In genomic region chr3:131193671-131194291, GRCh38 we compare ENCODE assay signal across 19 cellular contexts.
DNase-seq lines count a peak whose midpoint lies in the region; ATAC-seq, FAIRE-seq and TF ChIP-seq lines count a peak whose summit lies in the region.
"Had no signal": no experiment of that assay in that cellular context is flagged by ENCODE, and none has a peak within 500 bp of the region (broad histone marks: within the 10 kb centered on the region; RNA-seq: fewer than 3 reads in every experiment).

No MANE protein-coding gene starts in this region.

- DNase-seq in A549 (ENCODE audit: low read depth in 1 of 2, low spot score in 1 of 2) (peak; percentile 8 to 9), RKO (ENCODE audit: low spot score) (peak; percentile 34), fibroblast of mammary gland (ENCODE audit: low read depth) (no peak), islet precursor cell (no peak), DMS153 (lab: John Stamatoyannopoulos, UW) (no peak), transverse colon (no peak)
- DNase-seq: activated CD4-positive, alpha-beta T cell treated with anti-CD3 and anti-CD28 coated beads, Interleukin-2, amount 10 ng/mL, durations not matched to agents 7 days and 5 days; body of pancreas; CD4-positive, CD25-positive, alpha-beta regulatory T cell; effector CD4-positive, alpha-beta T cell; Karpas-422; mucosa of descending colon; NCI-H2171 treated with DMSO at 0.1 percent for 48 hours; stimulated activated CD4-positive, alpha-beta T cell treated with anti-CD3 and anti-CD28 coated beads, Interleukin-2, amount 100 ng/mL, for 24 hours had no signal

- intact Hi-C loops in transverse colon (cut with DNase I; ENCODE audit: low total_unique reads) = no loop called here

- H3K4me3 ChIP-seq in A549 = no peak overlapping the region
- no peak overlapping the region for H3K4me3 ChIP-seq in fibroblast of mammary gland (ENCODE audit: control insufficient read depth, low read depth, low read length)
- no peak overlapping the region for H3K4me3 ChIP-seq in transverse colon
- H3K4me3 ChIP-seq: body of pancreas, gastroesophageal sphincter, mucosa of descending colon had no signal

- H3K9me3 ChIP-seq in A549 = no peaks in the 10 kb centered on the region
- no peaks in the 10 kb centered on the region for H3K9me3 ChIP-seq in transverse colon
- H3K9me3 ChIP-seq: body of pancreas, gastroesophageal sphincter, mucosa of descending colon had no signal

- no peak overlapping the region for H3K4me2 ChIP-seq in A549

- no peak for TF ChIP-seq RAD21 in A549 (conservative IDR thresholded peaks at IDR 0.05 in 1 of 2, IDR thresholded peaks at IDR 0.05 in 1 of 2)

- no peaks in the 10 kb centered on the region for H3K27me3 ChIP-seq in transverse colon
- H3K27me3 ChIP-seq: body of pancreas, gastroesophageal sphincter had no signal

- POLR2A ChIA-PET in A549 (lab: Yijun Ruan, JAX) = no interaction called here

- WGBS in A549 (ENCODE audit: missing lambda C conversion rate) = 33% methylated on average over 2 of the region's 2 CpGs
- WGBS in transverse colon (ENCODE audit: low coverage in 1 of 2), 2 donors = 69 to 79% methylated on average over 2 of the region's 2 CpGs

- no peaks in the 10 kb centered on the region for H3K36me3 ChIP-seq in transverse colon

- no peak for TF ChIP-seq POLR2A in A549 (IDR thresholded peaks at IDR 0.05; ENCODE audit: low read length)
- TF ChIP-seq POLR2A in transverse colon (IDR thresholded peaks at IDR 0.05) = no peak

- TF ChIP-seq EP300 in A549 (IDR thresholded peaks at IDR 0.05) (no peak), transverse colon (IDR thresholded peaks at IDR 0.05; ENCODE audit: low read depth) (no peak)

- in situ Hi-C loops in transverse colon (cut with MboI; ENCODE audit: low pct_ligation_motif_present in 1 of 4, low pct_unique_long_range_greater_than_20kb in 1 of 4, low sequenced_read_pairs in 3 of 4) = no loop called here

- CTCF ChIA-PET in A549 (lab: Yijun Ruan, JAX) = no interaction called here

- TF ChIP-seq CTCF in A549 (IDR thresholded peaks at IDR 0.05) (no peak; the same call in 2 of the 3 replicates), GM12873 (IDR thresholded peaks at IDR 0.05; ENCODE audit: insufficient read depth, low read depth, low read length, missing control alignments) (peak; percentile 13), fibroblast of mammary gland (conservative IDR thresholded peaks at IDR 0.05; ENCODE audit: control insufficient read depth, insufficient read depth, low read depth, low read length) (peak; percentile 17), transverse colon (IDR thresholded peaks at IDR 0.05) (no peak)

- H3K27ac ChIP-seq in A549 = no peak overlapping the region
- no peak overlapping the region for H3K27ac ChIP-seq in transverse colon
- H3K27ac ChIP-seq: body of pancreas, gastroesophageal sphincter had no signal

- ATAC-seq in A549 = peak in 1 of 2 experiments; percentile 59; a peak in 2 of 6 replicates
- no peak for ATAC-seq in GM19395 (IDR thresholded peaks at IDR 0.05; ENCODE audit: unreplicated experiment)
- ATAC-seq: activated T-helper 17 cell treated with anti-CD3 and anti-CD28 coated beads, Interleukin-2, amount 50 U/mL, for 72 hours; body of pancreas; gastroesophageal sphincter; mucosa of descending colon had no signal

- H3K4me1 ChIP-seq in A549 = no peaks in the 10 kb centered on the region
- H3K4me1 ChIP-seq in transverse colon = no peaks in the 10 kb centered on the region
- H3K4me1 ChIP-seq: body of pancreas, gastroesophageal sphincter had no signal

- no peak for FAIRE-seq in A549 (lab: Jason Lieb, UNC)
- FAIRE-seq: urothelium cell line had no signal

TF ChIP-seq in A549, 52 proteins besides CTCF, POLR2A, EP300 and RAD21:
- TF ChIP-seq MAFK (IDR thresholded peaks at IDR 0.05; ENCODE audit: partially characterized antibody) (no peak), ZFP36 (IDR thresholded peaks at IDR 0.05; ENCODE audit: borderline replicate concordance, partially characterized antibody) (no peak), HOXA7 (CRISPR knock-in tag; IDR thresholded peaks at IDR 0.05) (no peak), BHLHE40 (IDR thresholded peaks at IDR 0.05; ENCODE audit: low read depth, low read length) (no peak), RFX5 (IDR thresholded peaks at IDR 0.05) (no peak), HEYL (CRISPR knock-in tag; IDR thresholded peaks at IDR 0.05) (no peak), RARB (CRISPR knock-in tag; IDR thresholded peaks at IDR 0.05) (no peak), ZNF302 (CRISPR knock-in tag; IDR thresholded peaks at IDR 0.05) (no peak), KDM1A (IDR thresholded peaks at IDR 0.05; ENCODE audit: low read depth) (no peak), NR3C1 (IDR thresholded peaks at IDR 0.05) (no peak), JUNB (IDR thresholded peaks at IDR 0.05) (no peak), JUN (IDR thresholded peaks at IDR 0.05) (no peak), FOSL2 (IDR thresholded peaks at IDR 0.05) (no peak), FOSL2 (CRISPR knock-in tag; IDR thresholded peaks at IDR 0.05) (no peak), CBX8 (IDR thresholded peaks at IDR 0.05) (no peak), CBX2 (IDR thresholded peaks at IDR 0.05; ENCODE audit: borderline replicate concordance, low read depth) (no peak), PHF8 (IDR thresholded peaks at IDR 0.05; ENCODE audit: borderline replicate concordance, low read depth) (no peak)
- TF ChIP-seq, protein P1, sequence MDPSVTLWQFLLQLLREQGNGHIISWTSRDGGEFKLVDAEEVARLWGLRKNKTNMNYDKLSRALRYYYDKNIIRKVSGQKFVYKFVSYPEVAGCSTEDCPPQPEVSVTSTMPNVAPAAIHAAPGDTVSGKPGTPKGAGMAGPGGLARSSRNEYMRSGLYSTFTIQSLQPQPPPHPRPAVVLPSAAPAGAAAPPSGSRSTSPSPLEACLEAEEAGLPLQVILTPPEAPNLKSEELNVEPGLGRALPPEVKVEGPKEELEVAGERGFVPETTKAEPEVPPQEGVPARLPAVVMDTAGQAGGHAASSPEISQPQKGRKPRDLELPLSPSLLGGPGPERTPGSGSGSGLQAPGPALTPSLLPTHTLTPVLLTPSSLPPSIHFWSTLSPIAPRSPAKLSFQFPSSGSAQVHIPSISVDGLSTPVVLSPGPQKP (IDR thresholded peaks at IDR 0.05; ENCODE audit: low read depth, low read length) = no peak
- TF ChIP-seq, protein P2, sequence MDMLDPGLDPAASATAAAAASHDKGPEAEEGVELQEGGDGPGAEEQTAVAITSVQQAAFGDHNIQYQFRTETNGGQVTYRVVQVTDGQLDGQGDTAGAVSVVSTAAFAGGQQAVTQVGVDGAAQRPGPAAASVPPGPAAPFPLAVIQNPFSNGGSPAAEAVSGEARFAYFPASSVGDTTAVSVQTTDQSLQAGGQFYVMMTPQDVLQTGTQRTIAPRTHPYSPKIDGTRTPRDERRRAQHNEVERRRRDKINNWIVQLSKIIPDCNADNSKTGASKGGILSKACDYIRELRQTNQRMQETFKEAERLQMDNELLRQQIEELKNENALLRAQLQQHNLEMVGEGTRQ (IDR thresholded peaks at IDR 0.05) = no peak
TF ChIP-seq in A549: peak in this region for 0.

Comparison
In these comparisons a context has a peak if more than half of its experiments do, and no peak if none do; other contexts are left out.
1. DNase-seq: peak in A549 (2 of 2) and RKO (single experiment); none in fibroblast of mammary gland (single experiment), islet precursor cell (single experiment), DMS153 (single experiment) and transverse colon (single experiment).
2. CTCF ChIP-seq: peak in GM12873 (single experiment) and fibroblast of mammary gland (single experiment); none in A549 (single experiment) and transverse colon (0 of 5).